In the genomic region with DNA sequence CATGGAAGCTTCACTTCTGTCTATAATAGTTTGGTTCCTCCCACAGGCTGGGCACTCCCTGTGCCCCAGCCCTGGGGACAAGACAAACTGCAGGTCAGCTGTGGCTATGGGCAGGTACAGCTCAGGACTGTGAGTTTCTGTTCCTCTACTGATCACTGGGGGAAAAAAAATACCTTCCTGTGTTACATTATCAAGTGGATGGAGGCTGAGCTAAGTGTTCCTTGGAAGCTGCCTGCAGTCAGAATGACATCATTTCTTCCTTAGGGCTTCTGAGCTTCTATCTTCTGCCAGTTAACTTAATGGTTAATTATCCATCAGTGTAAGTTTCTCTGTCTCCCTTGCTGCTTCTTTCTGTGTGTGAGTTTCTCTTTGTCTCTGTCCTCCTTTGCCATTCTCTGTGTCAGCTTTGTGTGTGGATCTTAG, we compare ENCODE assay signal across 9 cellular contexts. TPM values are rescaled to one million over a fixed set of nuclear protein-coding genes. Genes with fewer than 3 reads are reported as not detected.
DNase-seq lines count a peak whose midpoint lies in the region; ATAC-seq and TF ChIP-seq lines count a peak whose summit lies in the region.
"Had no signal": no experiment of that assay in that cellular context is flagged by ENCODE, and none has a peak within 500 bp of the region (broad histone marks: within the 10 kb centered on the region; RNA-seq: fewer than 3 reads in every experiment).

No MANE protein-coding gene starts in this region.

- ATAC-seq in GM19372 (IDR thresholded peaks at IDR 0.05; ENCODE audit: low read depth, unreplicated experiment) (peak; percentile 76), HG03108 (IDR thresholded peaks at IDR 0.05; ENCODE audit: unreplicated experiment) (peak; percentile 77), right cardiac atrium (no peak)
- peak; percentile 25 for ATAC-seq in activated T-helper 17 cell treated with anti-CD3 and anti-CD28 coated beads, Interleukin-2, amount 50 U/mL, for 72 hours (replicated peaks)

- peak overlapping the region; percentile 95 for H3K4me3 Mint-ChIP-seq in activated T-helper 17 cell treated with anti-CD3 and anti-CD28 coated beads, Interleukin-2, amount 50 U/mL, for 72 hours

- TF ChIP-seq CTCF in BE2C (IDR thresholded peaks at IDR 0.05; ENCODE audit: low read depth, low read length): no peak

- H3K36me3 Mint-ChIP-seq in activated T-helper 17 cell treated with anti-CD3 and anti-CD28 coated beads, Interleukin-2, amount 50 U/mL, for 72 hours (ENCODE audit: low read depth): peaks cover 73% of the 10 kb centered on the region

- H3K4me1 ChIP-seq in BE2C: peaks cover 11% of the 10 kb centered on the region
- H3K4me1 ChIP-seq in right cardiac atrium (ENCODE audit: control insufficient read depth, insufficient read depth, low read length): peaks cover 8% of the 10 kb centered on the region

- H3K27ac ChIP-seq in right cardiac atrium (ENCODE audit: low read length): no peak overlapping the region
- H3K27ac ChIP-seq: sigmoid colon had no signal

- no peak overlapping the region for H3K4me3 ChIP-seq in BE2C (ENCODE audit: low read depth, low read length)
- no peak overlapping the region for H3K4me3 ChIP-seq in right cardiac atrium (ENCODE audit: low read length)
- H3K4me3 ChIP-seq: sigmoid colon had no signal

- H3K27me3 ChIP-seq in BE2C (no peaks in the 10 kb centered on the region), right cardiac atrium (ENCODE audit: control insufficient read depth, insufficient read depth) (no peaks in the 10 kb centered on the region)
- H3K27me3 ChIP-seq: sigmoid colon had no signal

- H3K4me1 Mint-ChIP-seq in activated T-helper 17 cell treated with anti-CD3 and anti-CD28 coated beads, Interleukin-2, amount 50 U/mL, for 72 hours: peaks cover 22% of the 10 kb centered on the region

- H3K27ac Mint-ChIP-seq in activated T-helper 17 cell treated with anti-CD3 and anti-CD28 coated beads, Interleukin-2, amount 50 U/mL, for 72 hours: peak overlapping the region; percentile 39

- DNase-seq in ELR (ENCODE audit: low read depth) (peak; percentile 12), putamen (ENCODE audit: low spot score) (no peak), BE2C (no peak), right cardiac atrium (no peak), NCI-H1105 (lab: John Stamatoyannopoulos, UW) (no peak)

- H3K27me3 Mint-ChIP-seq in activated T-helper 17 cell treated with anti-CD3 and anti-CD28 coated beads, Interleukin-2, amount 50 U/mL, for 72 hours: no peaks in the 10 kb centered on the region

- no peaks in the 10 kb centered on the region for H3K9me3 Mint-ChIP-seq in activated T-helper 17 cell treated with anti-CD3 and anti-CD28 coated beads, Interleukin-2, amount 50 U/mL, for 72 hours

- peaks cover 5% of the 10 kb centered on the region for H3K36me3 ChIP-seq in BE2C
- H3K36me3 ChIP-seq: sigmoid colon had no signal

- H3K9me3 ChIP-seq in BE2C (no peaks in the 10 kb centered on the region), right cardiac atrium (ENCODE audit: control insufficient read depth, low read length) (no peaks in the 10 kb centered on the region)
- H3K9me3 ChIP-seq: sigmoid colon had no signal

- intact Hi-C loops in right cardiac atrium (cut with DNase I): no loop called here

RNA-seq across cellular contexts. Expression of a gene that starts 4.6 kb away (rescaled TPM):
- 10 to 100 TPM; 34.6 to 36.1 TPM for total RNA-seq in activated T-helper 17 cell treated with anti-CD3 and anti-CD28 coated beads, Interleukin-2, amount 50 U/mL, for 72 hours
- 119 TPM for polyA plus RNA-seq in BE2C (2012; ENCODE audit: insufficient read depth, insufficient read length, low read depth)
- 10 to 100 TPM in 3 of 4 donors, 1 to 10 TPM in 1; 9.8 to 21.9 (median 18.9) TPM for total RNA-seq in right cardiac atrium
- 11.3 TPM for polyA plus RNA-seq in right cardiac atrium

RNA-seq across cellular contexts. Expression of a gene that starts 10.7 kb away (rescaled TPM):
- 10 to 100 TPM; 25.4 to 67.3 TPM for total RNA-seq in activated T-helper 17 cell treated with anti-CD3 and anti-CD28 coated beads, Interleukin-2, amount 50 U/mL, for 72 hours
- 54.3 TPM for polyA plus RNA-seq in BE2C (2012; ENCODE audit: insufficient read depth, insufficient read length, low read depth)
- 100 to 1,000 TPM in 1 of 4 donors, 10 to 100 TPM in 3; 82.0 to 102 (median 89.9) TPM for total RNA-seq in right cardiac atrium
- polyA plus RNA-seq in right cardiac atrium: 129 TPM

Comparison
In these comparisons a context has a peak if more than half of its experiments do, and no peak if none do; other contexts are left out.
1. ATAC-seq: peak in GM19372 (single experiment), HG03108 (single experiment) and activated T-helper 17 cell treated with anti-CD3 and anti-CD28 coated beads, Interleukin-2, amount 50 U/mL, for 72 hours (single experiment); none in right cardiac atrium (0 of 2).